ENCODE assay signal across 24 cellular contexts in the genomic region with DNA sequence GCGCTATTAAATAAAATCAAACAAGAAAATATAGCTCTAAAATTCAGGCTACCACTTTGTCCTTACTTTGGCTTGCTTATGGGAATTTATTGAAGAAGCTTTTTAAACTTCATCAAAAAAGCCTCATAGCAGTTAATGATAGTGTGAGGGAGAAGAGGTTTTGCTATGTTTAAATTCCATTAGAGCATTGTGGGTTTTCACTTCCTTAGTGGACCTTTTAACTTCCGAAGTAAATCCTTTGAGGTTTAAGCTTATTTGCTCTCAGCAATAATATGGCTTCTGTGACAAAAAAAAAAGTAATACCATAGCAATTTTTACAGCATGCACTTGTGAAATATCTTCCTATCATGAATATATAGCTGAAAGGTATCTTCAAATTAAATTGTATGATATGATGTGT.
DNase-seq lines count a peak whose midpoint lies in the region; ATAC-seq and TF ChIP-seq lines count a peak whose summit lies in the region.
"Had no signal": no experiment of that assay in that cellular context is flagged by ENCODE, and none has a peak within 500 bp of the region (broad histone marks: within the 10 kb centered on the region; RNA-seq: fewer than 3 reads in every experiment).

No MANE protein-coding gene starts in this region.

- H3K36me3 Mint-ChIP-seq in neural progenitor cell = no peaks in the 10 kb centered on the region
- H3K36me3 Mint-ChIP-seq in naive thymus-derived CD8-positive, alpha-beta T cell = no peaks in the 10 kb centered on the region

- no peaks in the 10 kb centered on the region for H3K79me2 ChIP-seq in neural progenitor cell (ENCODE audit: low read depth)

- peak; percentile 50 for ATAC-seq in GM18909 (IDR thresholded peaks at IDR 0.05; ENCODE audit: poor library complexity, unreplicated experiment)
- ATAC-seq in HG03175 (IDR thresholded peaks at IDR 0.05; ENCODE audit: unreplicated experiment) = peak; percentile 45
- ATAC-seq in naive thymus-derived CD8-positive, alpha-beta T cell = no peak
- ATAC-seq: gastrocnemius medialis, K562, sciatic nerve had no signal

- H3K9me3 Mint-ChIP-seq in neural progenitor cell = no peaks in the 10 kb centered on the region
- no peaks in the 10 kb centered on the region for H3K9me3 Mint-ChIP-seq in naive thymus-derived CD8-positive, alpha-beta T cell
- H3K9me3 Mint-ChIP-seq: endodermal cell, nephron progenitor cell had no signal

- DNase-seq in NB4 (ENCODE audit: low read depth) (peak; percentile 1), neural progenitor cell (ENCODE audit: low spot score) (no peak), caudate nucleus (lab: John Stamatoyannopoulos, UW) (no peak), DMS79 treated with DMSO at 0.1 percent for 48 hours (lab: John Stamatoyannopoulos, UW) (no peak), NCI-H2107 (lab: John Stamatoyannopoulos, UW) (no peak)
- DNase-seq in naive thymus-derived CD8-positive, alpha-beta T cell = no peak
- DNase-seq: activated CD4-positive, alpha-beta T cell treated with anti-CD3 and anti-CD28 coated beads, Interleukin-2, amount 50 U/mL, for 48 hours; activated gamma-delta T cell treated with Interleukin-2 at 50 U/mL for 16 hours; activated T-cell treated with anti-CD3 and anti-CD28 coated beads for 4 hours; brain microvascular endothelial cell; endodermal cell; esophagus squamous epithelium; gastrocnemius medialis; hypothalamus; islet precursor cell; NCI-H2081 treated with DMSO at 0.1 percent for 48 hours; nephron progenitor cell; stimulated activated CD8-positive, alpha-beta memory T cell treated with anti-CD3 and anti-CD28 coated beads, Interleukin-4, amount 100 ng/mL, for 48 hours; trophoblast cell had no signal

- peak overlapping the region; percentile 37 for H3K4me2 ChIP-seq in neural progenitor cell

- H3K4me1 ChIP-seq in neural progenitor cell = peaks cover 53% of the 10 kb centered on the region
- H3K4me1 ChIP-seq: esophagus squamous epithelium, gastrocnemius medialis had no signal

- peak overlapping the region; percentile 81 for H2AFZ ChIP-seq in neural progenitor cell (replicated peaks)

- peaks cover 34% of the 10 kb centered on the region for H3F3A ChIP-seq in neural progenitor cell (ENCODE audit: low read depth)

- no peak overlapping the region for H3K27ac Mint-ChIP-seq in neural progenitor cell
- H3K27ac Mint-ChIP-seq in naive thymus-derived CD8-positive, alpha-beta T cell = no peak overlapping the region

- no peaks in the 10 kb centered on the region for H3K36me3 ChIP-seq in neural progenitor cell
- H3K36me3 ChIP-seq: brain microvascular endothelial cell, esophagus squamous epithelium, gastrocnemius medialis had no signal

- H3K27ac ChIP-seq in neural progenitor cell = peak overlapping the region; percentile 51
- no peak overlapping the region for H3K27ac ChIP-seq in caudate nucleus (ENCODE audit: low read depth, low read length)
- H3K27ac ChIP-seq: brain microvascular endothelial cell, esophagus squamous epithelium, gastrocnemius medialis, RWPE1 had no signal

- H3K4me1 Mint-ChIP-seq in neural progenitor cell = peaks cover 45% of the 10 kb centered on the region
- H3K4me1 Mint-ChIP-seq in naive thymus-derived CD8-positive, alpha-beta T cell = no peaks in the 10 kb centered on the region

- no peak overlapping the region for H3K9ac ChIP-seq in neural progenitor cell

- no peaks in the 10 kb centered on the region for H3K27me3 ChIP-seq in neural progenitor cell
- H3K27me3 ChIP-seq: brain microvascular endothelial cell, esophagus squamous epithelium, gastrocnemius medialis had no signal

- no peak overlapping the region for H3K4me3 Mint-ChIP-seq in neural progenitor cell
- no peak overlapping the region for H3K4me3 Mint-ChIP-seq in naive thymus-derived CD8-positive, alpha-beta T cell
- H3K4me3 Mint-ChIP-seq: endodermal cell, nephron progenitor cell had no signal

- H3K27me3 Mint-ChIP-seq in neural progenitor cell (ENCODE audit: insufficient read depth, low read depth) = no peaks in the 10 kb centered on the region
- H3K27me3 Mint-ChIP-seq in naive thymus-derived CD8-positive, alpha-beta T cell = no peaks in the 10 kb centered on the region

- TF ChIP-seq CTCF in NB4 (IDR thresholded peaks at IDR 0.05; ENCODE audit: low read depth, low read length) = no peak
- TF ChIP-seq CTCF in neural progenitor cell (IDR thresholded peaks at IDR 0.05) = no peak

- POLR2A ChIA-PET in naive thymus-derived CD8-positive, alpha-beta T cell (lab: Charles Lee) = no interaction called here

- no peaks in the 10 kb centered on the region for H3K9me3 ChIP-seq in neural progenitor cell (ENCODE audit: low read depth)
- H3K9me3 ChIP-seq: esophagus squamous epithelium, gastrocnemius medialis had no signal

- H3K4me3 ChIP-seq in NB4 (ENCODE audit: low read depth, low read length) (no peak overlapping the region), neural progenitor cell (no peak overlapping the region)
- H3K4me3 ChIP-seq: esophagus squamous epithelium, gastrocnemius medialis, K562 had no signal

- H4K20me1 ChIP-seq in neural progenitor cell (ENCODE audit: low read depth) = no peaks in the 10 kb centered on the region

- TF ChIP-seq POLR2A in NB4 (IDR thresholded peaks at IDR 0.05; ENCODE audit: extremely low read depth, insufficient read length) = no peak

Comparison
In these comparisons a context has a peak if more than half of its experiments do, and no peak if none do; other contexts are left out.
1. ATAC-seq: peak in GM18909 (single experiment) and HG03175 (single experiment); none in naive thymus-derived CD8-positive, alpha-beta T cell (0 of 2).